ENCODE assay signal across 24 cellular contexts in genomic region chr5:112192072-112192471, GRCh38.
"Had no signal": no experiment of that assay in that cellular context is flagged by ENCODE, and none has a peak within 500 bp of the region (broad histone marks: within the 10 kb centered on the region; RNA-seq: fewer than 3 reads in every experiment).

No MANE protein-coding gene starts in this region.

- ATAC-seq: T-cell had no signal

- H3K9me3 ChIP-seq: Peyer's patch, SK-N-SH had no signal

- H3K27ac Mint-ChIP-seq: IgD-negative memory B cell; T-cell; T-helper 1 cell treated with Interleukin-12 subunit alpha and Interleukin-12 subunit beta and Interleukin-4 antibody, amounts not matched to agents 30 μg/mL and 1 μg/mL, for 36 hours had no signal

- H3K36me3 Mint-ChIP-seq: IgD-negative memory B cell, T-cell had no signal

- H3K4me1 ChIP-seq: Peyer's patch had no signal

- H3K4me2 ChIP-seq: PC-9, SK-N-SH had no signal

- H3K4me3 ChIP-seq: PC-9, Peyer's patch had no signal

- H2AFZ ChIP-seq: PC-9 had no signal

- H3K9ac ChIP-seq: SK-N-SH had no signal

- H3K36me3 ChIP-seq: Peyer's patch had no signal

- H3K27ac ChIP-seq: PC-9, Peyer's patch had no signal

- H3K4me1 Mint-ChIP-seq: IgD-negative memory B cell, T-cell had no signal

- H3K9me3 Mint-ChIP-seq: IgD-negative memory B cell; T-cell; T-helper 1 cell treated with Interleukin-12 subunit alpha and Interleukin-12 subunit beta and Interleukin-4 antibody, amounts not matched to agents 30 μg/mL and 1 μg/mL, for 36 hours had no signal

- H3K27me3 ChIP-seq: Peyer's patch had no signal

- DNase-seq: KBM-7, MV-4-11, NCI-H1048, NCI-H1105, NCI-H1417, NCI-H1436 treated with DMSO at 0.1 percent for 48 hours, NCI-H1694 treated with DMSO at 0.1 percent for 48 hours, NCI-H1930, NCI-H2081, NCI-H2171, NCI-H226, NCI-H446, NCI-H510A, NCI-H524 treated with DMSO at 0.1 percent for 48 hours, NCI-H69, NCI-H774, PC-9, Peyer's patch, SHP77, SK-N-SH, SW 1271, T-cell had no signal

- H3K4me3 Mint-ChIP-seq: IgD-negative memory B cell; T-cell; T-helper 1 cell treated with Interleukin-12 subunit alpha and Interleukin-12 subunit beta and Interleukin-4 antibody, amounts not matched to agents 30 μg/mL and 1 μg/mL, for 36 hours had no signal
